Comparison of ENCODE assay signal across 18 cellular contexts in genomic region chr17:80920406-80920805, GRCh38.
DNase-seq lines count a peak whose midpoint lies in the region; ATAC-seq and TF ChIP-seq lines count a peak whose summit lies in the region.
"Had no signal": no experiment of that assay in that cellular context is flagged by ENCODE, and none has a peak within 500 bp of the region (broad histone marks: within the 10 kb centered on the region; RNA-seq: fewer than 3 reads in every experiment).

No MANE protein-coding gene starts in this region.

- H3K4me3 Mint-ChIP-seq in osteocyte (ENCODE audit: unreplicated experiment), result no peak overlapping the region
- H3K4me3 Mint-ChIP-seq: neural crest cell; stimulated activated naive CD8-positive, alpha-beta T cell treated with anti-CD3 and anti-CD28 coated beads, Interleukin-15, amount 100 ng/mL, for 72 hours had no signal

- TF ChIP-seq CTCF in left ventricle myocardium inferior (IDR thresholded peaks at IDR 0.05; ENCODE audit: borderline replicate concordance), result no peak
- no peak for TF ChIP-seq CTCF in heart right ventricle (IDR thresholded peaks at IDR 0.05)
- TF ChIP-seq CTCF in osteocyte (IDR thresholded peaks at IDR 0.05), result no peak

- H3K27ac ChIP-seq in left ventricle myocardium inferior (replicated peaks), result no peak overlapping the region
- peak overlapping the region in 2 of 10 donors; percentile 58 to 61 for H3K27ac ChIP-seq in heart right ventricle
- H3K27ac ChIP-seq: 22Rv1 had no signal

- H3K4me3 ChIP-seq in left ventricle myocardium inferior (no peak overlapping the region), heart right ventricle (no peak overlapping the region)

- H3K27me3 Mint-ChIP-seq in osteocyte (ENCODE audit: unreplicated experiment), result no peaks in the 10 kb centered on the region
- H3K27me3 Mint-ChIP-seq: stimulated activated naive CD8-positive, alpha-beta T cell treated with anti-CD3 and anti-CD28 coated beads, Interleukin-15, amount 100 ng/mL, for 72 hours had no signal

- peaks cover 10% of the 10 kb centered on the region for H3K36me3 Mint-ChIP-seq in osteocyte (ENCODE audit: unreplicated experiment)

- DNase-seq in Right ventricle myocardium inferior (ENCODE audit: missing footprints) (no peak), left ventricle myocardium inferior (no peak), heart right ventricle (no peak), osteocyte (ENCODE audit: extremely low spot score, unreplicated experiment) (no peak), T-helper 2 cell (no peak), NCI-H526 (lab: John Stamatoyannopoulos, UW) (no peak)
- no peak for DNase-seq in stimulated activated CD4-positive, alpha-beta T cell treated with anti-CD3 and anti-CD28 coated beads, Interleukin-12 subunit alpha, Interleukin-12 subunit beta, amount 100 ng/mL, for 4 hours
- DNase-seq: activated CD4-positive, alpha-beta T cell treated with anti-CD3 and anti-CD28 coated beads for 48 hours; cortex of kidney; DMS79 treated with DMSO at 0.1 percent for 48 hours; mammary epithelial cell; NK-92 treated with Interleukin-12 subunit alpha and Interleukin-12 subunit beta, amount 100 ng/mL, for 24 hours; small intestine; stimulated activated naive CD8-positive, alpha-beta T cell treated with anti-CD3 and anti-CD28 coated beads, Interleukin-15, amount 100 ng/mL, for 72 hours; T-helper 9 cell had no signal

- H3K27me3 ChIP-seq in left ventricle myocardium inferior (ENCODE audit: low read depth) (no peaks in the 10 kb centered on the region), heart right ventricle (no peaks in the 10 kb centered on the region)

- WGBS in heart right ventricle, 2 donors, result 85 to 90% methylated on average over 18 of the region's 18 CpGs

- H3K36me3 ChIP-seq in left ventricle myocardium inferior, result peaks cover 57% of the 10 kb centered on the region
- H3K36me3 ChIP-seq in heart right ventricle, result peaks cover 0 to 73% (median 17%) of the 10 kb centered on the region in 9 donors

- intact Hi-C loops in Right ventricle myocardium inferior (cut with DNase I), result no loop called here
- intact Hi-C loops in left ventricle myocardium inferior (cut with micrococcal nuclease), result no loop called here
- intact Hi-C loops in heart right ventricle (cut with DNase I), result no loop called here

- H3K4me1 Mint-ChIP-seq in osteocyte (ENCODE audit: unreplicated experiment), result peaks cover 15% of the 10 kb centered on the region
- H3K4me1 Mint-ChIP-seq: stimulated activated naive CD8-positive, alpha-beta T cell treated with anti-CD3 and anti-CD28 coated beads, Interleukin-15, amount 100 ng/mL, for 72 hours had no signal

- H3K4me1 ChIP-seq in left ventricle myocardium inferior (peaks cover 16% of the 10 kb centered on the region), heart right ventricle (peaks cover 0 to 27% (median 4%) of the 10 kb centered on the region in 9 donors)

- H3K9me3 ChIP-seq in left ventricle myocardium inferior (replicated peaks) (no peaks in the 10 kb centered on the region), heart right ventricle (no peaks in the 10 kb centered on the region)

- H3K27ac Mint-ChIP-seq in osteocyte (ENCODE audit: unreplicated experiment), result peak overlapping the region; percentile 6

- ATAC-seq in Right ventricle myocardium inferior, result peak; percentile 49
- ATAC-seq in heart right ventricle, result peak in 5 of 8 donors; percentile 23 to 68 (median 32)
- ATAC-seq in HG03565 (IDR thresholded peaks at IDR 0.05; ENCODE audit: unreplicated experiment), result no peak
- ATAC-seq: stimulated activated naive CD8-positive, alpha-beta T cell treated with anti-CD3 and anti-CD28 coated beads, Interleukin-15, amount 100 ng/mL, for 72 hours had no signal

- H3K9me3 Mint-ChIP-seq in osteocyte (ENCODE audit: unreplicated experiment), result no peaks in the 10 kb centered on the region
- H3K9me3 Mint-ChIP-seq: neural crest cell; stimulated activated naive CD8-positive, alpha-beta T cell treated with anti-CD3 and anti-CD28 coated beads, Interleukin-15, amount 100 ng/mL, for 72 hours had no signal
